Comparison of ENCODE assay signal across 14 cellular contexts in the genomic region with DNA sequence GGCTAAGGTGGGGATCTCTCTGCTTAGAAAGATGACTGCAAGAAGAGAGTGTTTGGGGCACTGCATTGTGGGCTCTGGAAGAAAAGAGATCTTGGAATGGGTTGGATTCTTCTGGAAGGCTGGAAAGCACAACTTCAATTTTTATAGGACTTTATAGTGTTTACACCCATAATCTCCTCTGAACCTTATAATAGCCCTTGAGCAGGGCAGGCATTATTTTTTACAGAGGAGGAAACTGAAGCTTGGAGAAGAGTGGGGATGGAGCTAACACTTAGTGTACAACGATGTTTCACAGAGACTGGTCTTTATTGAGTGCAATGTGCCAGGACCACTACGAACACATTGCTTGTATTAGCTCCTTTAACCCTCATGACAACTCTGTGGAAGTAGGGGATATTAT. TPM values are rescaled to one million over a fixed set of nuclear protein-coding genes. Genes with fewer than 3 reads are reported as not detected.
DNase-seq lines count a peak whose midpoint lies in the region; ATAC-seq and TF ChIP-seq lines count a peak whose summit lies in the region.
"Had no signal": no experiment of that assay in that cellular context is flagged by ENCODE, and none has a peak within 500 bp of the region (broad histone marks: within the 10 kb centered on the region; RNA-seq: fewer than 3 reads in every experiment).

No MANE protein-coding gene starts in this region.

- H3K27ac ChIP-seq in BLaER1 (peak overlapping the region; percentile 58), HUES64 (ENCODE audit: low read depth, low read length) (peak overlapping the region; percentile 91), dorsolateral prefrontal cortex (peak overlapping the region in 52 of 59 donors; percentile 20 to 90 (median 76)), osteoblast (ENCODE audit: low read depth, low read length) (peak overlapping the region; percentile 53)
- H3K27ac ChIP-seq: SJCRH30 had no signal

- H3K9me3 ChIP-seq in BLaER1: no peaks in the 10 kb centered on the region
- H3K9me3 ChIP-seq in HUES64 (ENCODE audit: insufficient read depth, low read depth, low read length): no peaks in the 10 kb centered on the region
- no peaks in the 10 kb centered on the region for H3K9me3 ChIP-seq in osteoblast (ENCODE audit: low read depth, low read length)
- H3K9me3 ChIP-seq: SJCRH30 had no signal

- no peaks in the 10 kb centered on the region for H3K79me2 ChIP-seq in osteoblast (ENCODE audit: insufficient read depth, low read length)

- H4K20me1 ChIP-seq in BLaER1 (no peaks in the 10 kb centered on the region), osteoblast (ENCODE audit: insufficient read depth, low read length) (no peaks in the 10 kb centered on the region)

- H3K9ac ChIP-seq in BLaER1: peak overlapping the region; percentile 0; the same call in 1 of the 2 replicates
- H3K9ac ChIP-seq in HUES64 (ENCODE audit: low read depth, low read length): no peak overlapping the region

- intact Hi-C loops in dorsolateral prefrontal cortex (cut with DNase I): no loop called here

- DNase-seq in dorsolateral prefrontal cortex (no peak), osteoblast (ENCODE audit: insufficient read length, low spot score, missing footprints) (no peak), NK-92 (lab: John Stamatoyannopoulos, UW; ENCODE audit: unreplicated experiment) (no peak), NOMO-1 (lab: John Stamatoyannopoulos, UW; ENCODE audit: unreplicated experiment in 2 of 2) (no peak)
- no peak for DNase-seq in stimulated activated CD4-positive, alpha-beta T cell treated with anti-CD3 and anti-CD28 coated beads, Interleukin-2, amount 100 ng/mL, for 48 hours
- DNase-seq: activated CD4-positive, alpha-beta T cell treated with anti-CD3 and anti-CD28 coated beads for 4 hours; activated naive CD4-positive, alpha-beta T cell treated with Interleukin-2 at 50 U/mL for 16 hours; CD8-positive, alpha-beta memory T cell; NCI-H1092 had no signal

- H3K36me3 ChIP-seq in BLaER1 (no peaks in the 10 kb centered on the region), HUES64 (ENCODE audit: insufficient read depth, low read length) (no peaks in the 10 kb centered on the region), osteoblast (ENCODE audit: insufficient read depth, low read length) (no peaks in the 10 kb centered on the region)
- H3K36me3 ChIP-seq: SJCRH30 had no signal

- peaks cover 54% of the 10 kb centered on the region for H3K4me1 ChIP-seq in BLaER1
- H3K4me1 ChIP-seq in HUES64 (ENCODE audit: insufficient read depth, low read length): peaks cover 23% of the 10 kb centered on the region
- peaks cover 42% of the 10 kb centered on the region for H3K4me1 ChIP-seq in osteoblast (ENCODE audit: insufficient read depth, low read length)

- peak overlapping the region; percentile 64 for H3K4me2 ChIP-seq in BLaER1
- no peak overlapping the region for H3K4me2 ChIP-seq in osteoblast (ENCODE audit: insufficient read depth, low read length)

- H3K27me3 ChIP-seq in BLaER1 (no peaks in the 10 kb centered on the region), HUES64 (ENCODE audit: insufficient read depth, low read length) (no peaks in the 10 kb centered on the region), dorsolateral prefrontal cortex (no peaks in the 10 kb centered on the region), osteoblast (ENCODE audit: insufficient read depth, low read length) (no peaks in the 10 kb centered on the region)
- H3K27me3 ChIP-seq: SJCRH30 had no signal

- H3K4me3 ChIP-seq in BLaER1: no peak overlapping the region
- H3K4me3 ChIP-seq in HUES64 (ENCODE audit: low read length): no peak overlapping the region
- peak overlapping the region in 29 of 59 donors; percentile 2 to 54 (median 29) for H3K4me3 ChIP-seq in dorsolateral prefrontal cortex
- no peak overlapping the region for H3K4me3 ChIP-seq in osteoblast (ENCODE audit: insufficient read depth, low read length)
- H3K4me3 ChIP-seq: SJCRH30 had no signal

- WGBS in HUES64: 88% methylated on average over 2 of the region's 2 CpGs

- no peak for ATAC-seq in GM21528 (IDR thresholded peaks at IDR 0.05; ENCODE audit: low FRiP score, unreplicated experiment)

- no peak overlapping the region for H2AFZ ChIP-seq in osteoblast (ENCODE audit: low read length)

- TF ChIP-seq CTCF in dorsolateral prefrontal cortex (IDR thresholded peaks at IDR 0.05 in 54 of 56, conservative IDR thresholded peaks at IDR 0.05 in 2 of 56; ENCODE audit: low read depth in 1 of 56, partially characterized antibody in 56 of 56) (no peak), osteoblast (IDR thresholded peaks at IDR 0.05; ENCODE audit: extremely low read depth, low read depth, low read length) (no peak)

RNA-seq across cellular contexts. Expression of a gene that starts 10.4 kb away (rescaled TPM):
- 1.00 TPM for polyA plus RNA-seq in HUES64 (2013, experiment 1 of 2)
- polyA plus RNA-seq in HUES64 (2013, experiment 2 of 2): 1.0 TPM
- total RNA-seq in dorsolateral prefrontal cortex: not detected
- under 0.01 and 0.29 TPM in 2 replicates for total RNA-seq in osteoblast
- total RNA-seq: kidney epithelial cell, SJCRH30 had no signal

RNA-seq across cellular contexts. Expression of a gene that starts 47.7 kb away (rescaled TPM):
- 65.8 TPM for polyA plus RNA-seq in HUES64 (2013, experiment 1 of 2)
- 80.1 TPM for polyA plus RNA-seq in HUES64 (2013, experiment 2 of 2)
- total RNA-seq in dorsolateral prefrontal cortex (100 to 1,000 TPM in 2 of 120 experiments, 10 to 100 TPM in 115, 1 to 10 TPM in 3; 8.8 to 151 (median 22.2) TPM), osteoblast (666 and 801 TPM in 2 replicates)
